Comparison of ENCODE assay signal across 11 cellular contexts in the genomic region with DNA sequence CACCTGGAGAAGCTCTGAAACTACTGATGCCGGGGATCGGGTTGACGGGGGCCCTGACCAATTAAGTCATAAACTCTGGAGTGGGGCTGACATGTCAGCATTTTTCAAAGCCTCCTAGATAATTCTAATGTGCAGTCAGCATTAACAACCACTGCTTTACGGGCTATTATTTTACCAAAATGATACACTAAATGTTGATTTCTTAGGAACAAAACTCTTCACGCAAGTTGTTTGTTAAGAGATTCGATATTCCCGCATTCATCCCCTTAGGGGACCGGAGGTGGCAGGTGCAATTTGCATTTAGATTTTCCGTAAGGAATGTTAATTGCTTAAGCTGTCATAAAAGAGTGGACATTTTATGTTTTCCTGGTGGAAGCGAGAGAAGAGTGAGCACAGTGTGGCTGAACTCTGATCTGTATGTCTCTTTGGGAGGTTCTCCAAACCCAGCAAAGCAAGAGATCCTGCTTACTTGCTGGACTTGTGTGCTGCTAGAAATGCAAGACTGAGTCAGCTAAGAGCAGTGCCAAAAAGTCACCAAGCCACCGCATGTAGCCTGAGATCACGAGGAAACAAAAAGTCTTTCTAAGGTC.
DNase-seq lines count a peak whose midpoint lies in the region; ATAC-seq, FAIRE-seq and TF ChIP-seq lines count a peak whose summit lies in the region.
"Had no signal": no experiment of that assay in that cellular context is flagged by ENCODE, and none has a peak within 500 bp of the region (broad histone marks: within the 10 kb centered on the region; RNA-seq: fewer than 3 reads in every experiment).

No MANE protein-coding gene starts in this region.

- H3K27me3 ChIP-seq in HAP-1 (ENCODE audit: low read depth) = no peaks in the 10 kb centered on the region
- H3K27me3 ChIP-seq in gastrocnemius medialis = no peaks in the 10 kb centered on the region

- no peak overlapping the region for H3K27ac ChIP-seq in gastrocnemius medialis

- H3K9me3 ChIP-seq in HAP-1 (no peaks in the 10 kb centered on the region), gastrocnemius medialis (no peaks in the 10 kb centered on the region)

- ATAC-seq in gastrocnemius medialis (peak; percentile 90 to 93), HG02623 (IDR thresholded peaks at IDR 0.05; ENCODE audit: unreplicated experiment) (no peak)

- no peak for TF ChIP-seq POLR2A in gastrocnemius medialis (IDR thresholded peaks at IDR 0.05)

- H3K4me1 ChIP-seq in HAP-1 = peaks cover 6% of the 10 kb centered on the region
- peaks cover 0 to 11% of the 10 kb centered on the region in 2 donors for H3K4me1 ChIP-seq in gastrocnemius medialis

- in situ Hi-C loops in HAP-1 (cut with MboI; ENCODE audit: low sequenced_read_pairs) (no loop called here), gastrocnemius medialis (cut with MboI; ENCODE audit: low sequenced_read_pairs in 4 of 4) (no loop called here)

- H3K36me3 ChIP-seq in HAP-1 (replicated peaks) = no peaks in the 10 kb centered on the region
- no peaks in the 10 kb centered on the region for H3K36me3 ChIP-seq in gastrocnemius medialis

- no peak for FAIRE-seq in GM19239 (lab: Jason Lieb, UNC)

- H3K4me3 ChIP-seq in HAP-1 (no peak overlapping the region), gastrocnemius medialis (no peak overlapping the region)

- DNase-seq in HAP-1 (ENCODE audit: low spot score in 2 of 2) (peak; percentile 16 to 22), NCI-H69 (lab: John Stamatoyannopoulos, UW) (peak; percentile 96), fibroblast of gingiva (ENCODE audit: low read depth) (peak; percentile 66), gastrocnemius medialis (peak in 1 of 2 donors; percentile 52), foreskin melanocyte (no peak), GM19239 (ENCODE audit: insufficient read length, low spot score) (no peak)
- no peak for DNase-seq in stimulated activated CD4-positive, alpha-beta T cell treated with anti-CD3 and anti-CD28 coated beads, Interleukin-2, amount 100 ng/mL, for 24 hours
- DNase-seq: activated CD4-positive, alpha-beta T cell treated with anti-CD3 and anti-CD28 coated beads for 48 hours; retina; stimulated activated naive CD4-positive, alpha-beta T cell treated with Interleukin-2 at 50 U/mL for 16 hours had no signal

- TF ChIP-seq CTCF in gastrocnemius medialis (IDR thresholded peaks at IDR 0.05 in 4 of 5, conservative IDR thresholded peaks at IDR 0.05 in 1 of 5) = no peak

- intact Hi-C loops in gastrocnemius medialis (cut with DNase I; ENCODE audit: low total_unique reads) = no loop called here

Comparison
In these comparisons a context has a peak if more than half of its experiments do, and no peak if none do; other contexts are left out.
1. DNase-seq: peak in HAP-1 (2 of 2), NCI-H69 (single experiment) and fibroblast of gingiva (single experiment); none in stimulated activated CD4-positive, alpha-beta T cell treated with anti-CD3 and anti-CD28 coated beads, Interleukin-2, amount 100 ng/mL, for 24 hours (0 of 2), foreskin melanocyte (single experiment) and GM19239 (single experiment).